In the genomic region with DNA sequence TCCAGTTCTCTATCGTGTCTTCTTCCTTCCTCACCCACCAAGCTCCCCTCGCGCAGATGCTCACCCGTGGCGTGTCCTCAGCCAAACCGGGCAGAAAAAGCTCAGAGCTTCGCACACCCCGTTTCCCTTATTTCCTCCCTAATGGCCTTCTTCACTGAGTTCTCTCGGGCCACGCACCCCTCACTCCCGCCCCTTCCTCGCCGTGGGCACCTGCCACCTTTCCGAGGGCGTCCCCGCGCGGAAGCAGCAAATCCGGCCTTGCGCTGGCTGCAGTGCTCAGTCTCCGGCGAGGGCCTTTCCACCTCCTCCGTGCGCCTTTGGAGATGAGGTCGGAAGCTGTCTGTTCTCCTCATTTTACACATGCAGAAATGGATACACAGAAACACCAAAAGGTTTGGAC, we compare ENCODE assay signal across 1 cellular context.
TF ChIP-seq lines count a peak whose summit lies in the region.

No MANE protein-coding gene starts in this region.

TF ChIP-seq in GM23338, 12 proteins besides CTCF, POLR2A, EP300 and RAD21 (continued from another document):
- TF ChIP-seq, protein P1, sequence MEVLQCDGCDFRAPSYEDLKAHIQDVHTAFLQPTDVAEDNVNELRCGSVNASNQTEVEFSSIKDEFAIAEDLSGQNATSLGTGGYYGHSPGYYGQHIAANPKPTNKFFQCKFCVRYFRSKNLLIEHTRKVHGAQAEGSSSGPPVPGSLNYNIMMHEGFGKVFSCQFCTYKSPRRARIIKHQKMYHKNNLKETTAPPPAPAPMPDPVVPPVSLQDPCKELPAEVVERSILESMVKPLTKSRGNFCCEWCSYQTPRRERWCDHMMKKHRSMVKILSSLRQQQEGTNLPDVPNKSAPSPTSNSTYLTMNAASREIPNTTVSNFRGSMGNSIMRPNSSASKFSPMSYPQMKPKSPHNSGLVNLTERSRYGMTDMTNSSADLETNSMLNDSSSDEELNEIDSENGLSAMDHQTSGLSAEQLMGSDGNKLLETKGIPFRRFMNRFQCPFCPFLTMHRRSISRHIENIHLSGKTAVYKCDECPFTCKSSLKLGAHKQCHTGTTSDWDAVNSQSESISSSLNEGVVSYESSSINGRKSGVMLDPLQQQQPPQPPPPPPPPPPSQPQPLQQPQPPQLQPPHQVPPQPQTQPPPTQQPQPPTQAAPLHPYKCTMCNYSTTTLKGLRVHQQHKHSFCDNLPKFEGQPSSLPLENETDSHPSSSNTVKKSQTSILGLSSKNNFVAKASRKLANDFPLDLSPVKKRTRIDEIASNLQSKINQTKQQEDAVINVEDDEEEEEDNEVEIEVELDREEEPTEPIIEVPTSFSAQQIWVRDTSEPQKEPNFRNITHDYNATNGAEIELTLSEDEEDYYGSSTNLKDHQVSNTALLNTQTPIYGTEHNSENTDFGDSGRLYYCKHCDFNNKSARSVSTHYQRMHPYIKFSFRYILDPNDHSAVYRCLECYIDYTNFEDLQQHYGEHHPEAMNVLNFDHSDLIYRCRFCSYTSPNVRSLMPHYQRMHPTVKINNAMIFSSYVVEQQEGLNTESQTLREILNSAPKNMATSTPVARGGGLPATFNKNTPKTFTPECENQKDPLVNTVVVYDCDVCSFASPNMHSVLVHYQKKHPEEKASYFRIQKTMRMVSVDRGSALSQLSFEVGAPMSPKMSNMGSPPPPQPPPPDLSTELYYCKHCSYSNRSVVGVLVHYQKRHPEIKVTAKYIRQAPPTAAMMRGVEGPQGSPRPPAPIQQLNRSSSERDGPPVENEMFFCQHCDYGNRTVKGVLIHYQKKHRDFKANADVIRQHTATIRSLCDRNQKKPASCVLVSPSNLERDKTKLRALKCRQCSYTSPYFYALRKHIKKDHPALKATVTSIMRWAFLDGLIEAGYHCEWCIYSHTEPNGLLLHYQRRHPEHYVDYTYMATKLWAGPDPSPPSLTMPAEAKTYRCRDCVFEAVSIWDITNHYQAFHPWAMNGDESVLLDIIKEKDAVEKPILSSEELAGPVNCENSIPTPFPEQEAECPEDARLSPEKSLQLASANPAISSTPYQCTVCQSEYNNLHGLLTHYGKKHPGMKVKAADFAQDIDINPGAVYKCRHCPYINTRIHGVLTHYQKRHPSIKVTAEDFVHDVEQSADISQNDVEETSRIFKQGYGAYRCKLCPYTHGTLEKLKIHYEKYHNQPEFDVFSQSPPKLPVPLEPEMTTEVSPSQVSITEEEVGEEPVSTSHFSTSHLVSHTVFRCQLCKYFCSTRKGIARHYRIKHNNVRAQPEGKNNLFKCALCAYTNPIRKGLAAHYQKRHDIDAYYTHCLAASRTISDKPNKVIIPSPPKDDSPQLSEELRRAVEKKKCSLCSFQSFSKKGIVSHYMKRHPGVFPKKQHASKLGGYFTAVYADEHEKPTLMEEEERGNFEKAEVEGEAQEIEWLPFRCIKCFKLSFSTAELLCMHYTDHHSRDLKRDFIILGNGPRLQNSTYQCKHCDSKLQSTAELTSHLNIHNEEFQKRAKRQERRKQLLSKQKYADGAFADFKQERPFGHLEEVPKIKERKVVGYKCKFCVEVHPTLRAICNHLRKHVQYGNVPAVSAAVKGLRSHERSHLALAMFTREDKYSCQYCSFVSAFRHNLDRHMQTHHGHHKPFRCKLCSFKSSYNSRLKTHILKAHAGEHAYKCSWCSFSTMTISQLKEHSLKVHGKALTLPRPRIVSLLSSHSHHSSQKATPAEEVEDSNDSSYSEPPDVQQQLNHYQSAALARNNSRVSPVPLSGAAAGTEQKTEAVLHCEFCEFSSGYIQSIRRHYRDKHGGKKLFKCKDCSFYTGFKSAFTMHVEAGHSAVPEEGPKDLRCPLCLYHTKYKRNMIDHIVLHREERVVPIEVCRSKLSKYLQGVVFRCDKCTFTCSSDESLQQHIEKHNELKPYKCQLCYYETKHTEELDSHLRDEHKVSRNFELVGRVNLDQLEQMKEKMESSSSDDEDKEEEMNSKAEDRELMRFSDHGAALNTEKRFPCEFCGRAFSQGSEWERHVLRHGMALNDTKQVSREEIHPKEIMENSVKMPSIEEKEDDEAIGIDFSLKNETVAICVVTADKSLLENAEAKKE (CRISPR knock-in tag; IDR thresholded peaks at IDR 0.05) = no peak
- TF ChIP-seq JUNB (IDR thresholded peaks at IDR 0.05; ENCODE audit: unreplicated experiment) (no peak), EZH2 (IDR thresholded peaks at IDR 0.05; ENCODE audit: low read depth, unreplicated experiment) (no peak), CREB1 (CRISPR knock-in tag; IDR thresholded peaks at IDR 0.05; ENCODE audit: low read depth) (no peak), POLR2AphosphoS5 (IDR thresholded peaks at IDR 0.05; ENCODE audit: low read depth) (no peak)
- TF ChIP-seq, protein P2, sequence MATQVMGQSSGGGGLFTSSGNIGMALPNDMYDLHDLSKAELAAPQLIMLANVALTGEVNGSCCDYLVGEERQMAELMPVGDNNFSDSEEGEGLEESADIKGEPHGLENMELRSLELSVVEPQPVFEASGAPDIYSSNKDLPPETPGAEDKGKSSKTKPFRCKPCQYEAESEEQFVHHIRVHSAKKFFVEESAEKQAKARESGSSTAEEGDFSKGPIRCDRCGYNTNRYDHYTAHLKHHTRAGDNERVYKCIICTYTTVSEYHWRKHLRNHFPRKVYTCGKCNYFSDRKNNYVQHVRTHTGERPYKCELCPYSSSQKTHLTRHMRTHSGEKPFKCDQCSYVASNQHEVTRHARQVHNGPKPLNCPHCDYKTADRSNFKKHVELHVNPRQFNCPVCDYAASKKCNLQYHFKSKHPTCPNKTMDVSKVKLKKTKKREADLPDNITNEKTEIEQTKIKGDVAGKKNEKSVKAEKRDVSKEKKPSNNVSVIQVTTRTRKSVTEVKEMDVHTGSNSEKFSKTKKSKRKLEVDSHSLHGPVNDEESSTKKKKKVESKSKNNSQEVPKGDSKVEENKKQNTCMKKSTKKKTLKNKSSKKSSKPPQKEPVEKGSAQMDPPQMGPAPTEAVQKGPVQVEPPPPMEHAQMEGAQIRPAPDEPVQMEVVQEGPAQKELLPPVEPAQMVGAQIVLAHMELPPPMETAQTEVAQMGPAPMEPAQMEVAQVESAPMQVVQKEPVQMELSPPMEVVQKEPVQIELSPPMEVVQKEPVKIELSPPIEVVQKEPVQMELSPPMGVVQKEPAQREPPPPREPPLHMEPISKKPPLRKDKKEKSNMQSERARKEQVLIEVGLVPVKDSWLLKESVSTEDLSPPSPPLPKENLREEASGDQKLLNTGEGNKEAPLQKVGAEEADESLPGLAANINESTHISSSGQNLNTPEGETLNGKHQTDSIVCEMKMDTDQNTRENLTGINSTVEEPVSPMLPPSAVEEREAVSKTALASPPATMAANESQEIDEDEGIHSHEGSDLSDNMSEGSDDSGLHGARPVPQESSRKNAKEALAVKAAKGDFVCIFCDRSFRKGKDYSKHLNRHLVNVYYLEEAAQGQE (IDR thresholded peaks at IDR 0.05; ENCODE audit: unreplicated experiment) = no peak
